In the genomic region with DNA sequence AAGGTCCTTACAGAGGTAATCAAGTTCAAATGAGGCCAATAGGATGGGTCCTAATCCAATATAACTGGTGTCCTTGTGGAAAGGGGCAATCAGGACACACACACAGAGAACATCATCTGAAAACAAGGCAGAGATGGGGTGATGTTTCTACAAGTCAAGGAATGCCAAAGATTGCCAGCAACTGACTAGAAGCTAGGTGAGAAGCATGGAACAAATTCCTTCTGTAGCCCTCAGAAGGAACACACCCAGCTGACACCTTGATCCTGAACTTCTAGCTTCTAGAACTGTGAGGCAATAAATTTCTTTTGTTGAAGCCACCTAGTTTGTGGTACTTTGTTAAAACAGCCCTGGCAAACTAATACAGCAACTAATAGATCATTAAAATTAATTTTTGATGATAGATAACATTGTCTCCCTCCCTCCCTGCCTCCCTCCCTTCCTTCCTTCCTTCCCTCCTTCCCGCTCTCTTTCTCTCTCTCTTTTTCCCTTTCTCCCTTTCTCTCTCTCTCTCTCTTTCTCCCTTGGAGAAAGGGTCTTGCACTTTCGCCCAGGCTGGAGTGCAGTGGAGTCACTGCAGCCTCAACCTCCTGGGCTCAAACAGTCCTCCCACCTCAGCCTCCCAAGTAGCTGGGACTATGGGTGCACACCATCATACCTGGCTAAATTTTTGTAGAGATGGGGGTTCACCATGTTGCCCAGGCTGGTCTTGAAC, we compare ENCODE assay signal across 29 cellular contexts. TPM values are rescaled to one million over a fixed set of nuclear protein-coding genes. Genes with fewer than 3 reads are reported as not detected.
"Had no signal": no experiment of that assay in that cellular context is flagged by ENCODE, and none has a peak within 500 bp of the region (broad histone marks: within the 10 kb centered on the region; RNA-seq: fewer than 3 reads in every experiment).

No MANE protein-coding gene starts in this region.

- ATAC-seq: left colon; left lung; lower lobe of right lung; natural killer cell treated with Interleukin-12 subunit alpha and Interleukin-12 subunit beta and Interleukin-15 and Interleukin-18, amount 100 ng/mL, for 72 hours; right lobe of liver; stimulated activated naive B cell treated with anti-CD40 and anti-IgM and Interleukin-4, amounts not matched to agents 10 μg/mL and 1 μg/mL and 100 μg/mL, for 72 hours; stimulated activated naive CD8-positive, alpha-beta T cell treated with anti-CD3 and anti-CD28 coated beads, Interleukin-15, Interleukin-2, amounts not matched to agents 100 U/mL and 50 U/mL, for 24 hours had no signal

- H3K4me1 Mint-ChIP-seq: mesothelial cell of epicardium; naive B cell; stimulated activated naive B cell treated with anti-CD40 and anti-IgM and Interleukin-4, amounts not matched to agents 10 μg/mL and 1 μg/mL and 100 μg/mL, for 72 hours had no signal

- H3K27ac Mint-ChIP-seq: mesothelial cell of epicardium; natural killer cell treated with Interleukin-12 subunit alpha and Interleukin-12 subunit beta and Interleukin-15 and Interleukin-18, amount 100 ng/mL, for 72 hours; progenitor cell of endocrine pancreas; stimulated activated naive B cell treated with anti-CD40 and anti-IgM and Interleukin-4, amounts not matched to agents 10 μg/mL and 1 μg/mL and 100 μg/mL, for 72 hours had no signal

- DNase-seq: kidney; left colon; left lung; lower lobe of right lung; mesendoderm; naive B cell; ovary; right lobe of liver; stimulated activated CD4-positive, alpha-beta T cell treated with anti-CD3 and anti-CD28 coated beads, Interleukin-1b, Interleukin-23, amount 100 ng/mL, for 48 hours; stimulated activated CD4-positive, alpha-beta T cell treated with anti-CD3 and anti-CD28 coated beads, Interleukin-2, amount 100 ng/mL, for 48 hours; stimulated activated CD4-positive, alpha-beta T cell treated with anti-CD3 and anti-CD28 coated beads, Interleukin-4, amount 100 ng/mL, for 4 hours; stimulated activated CD8-positive, alpha-beta memory T cell treated with anti-CD3 and anti-CD28 coated beads, Interleukin-4, amount 100 ng/mL, for 48 hours; stimulated activated naive B cell treated with anti-CD40 and anti-IgM and Interleukin-4, amounts not matched to agents 10 μg/mL and 1 μg/mL and 100 μg/mL, for 72 hours; stimulated activated naive CD8-positive, alpha-beta T cell treated with anti-CD3 and anti-CD28 coated beads, Interleukin-15, Interleukin-2, amounts not matched to agents 100 U/mL and 50 U/mL, for 24 hours; stomach; testis; thyroid gland; transverse colon; upper lobe of left lung had no signal

- H3K4me3 Mint-ChIP-seq: mesothelial cell of epicardium; natural killer cell treated with Interleukin-12 subunit alpha and Interleukin-12 subunit beta and Interleukin-15 and Interleukin-18, amount 100 ng/mL, for 72 hours; stimulated activated naive B cell treated with anti-CD40 and anti-IgM and Interleukin-4, amounts not matched to agents 10 μg/mL and 1 μg/mL and 100 μg/mL, for 72 hours had no signal

- H3K27me3 Mint-ChIP-seq: natural killer cell treated with Interleukin-12 subunit alpha and Interleukin-12 subunit beta and Interleukin-15 and Interleukin-18, amount 100 ng/mL, for 72 hours had no signal

- H3K36me3 ChIP-seq: left lung, lower lobe of right lung, ovary, right atrium auricular region, right lobe of liver, stomach, thyroid gland, transverse colon, upper lobe of left lung, vagina had no signal

- H3K4me3 ChIP-seq: left lung, lower lobe of right lung, ovary, right atrium auricular region, right lobe of liver, smooth muscle cell, stomach, testis, thyroid gland, transverse colon, upper lobe of left lung, vagina had no signal

- H3K4me2 ChIP-seq: smooth muscle cell had no signal

- H3K27me3 ChIP-seq: ovary, right atrium auricular region, right lobe of liver, testis, thyroid gland, upper lobe of left lung, vagina had no signal

- H3K27ac ChIP-seq: left lung, lower lobe of right lung, ovary, right atrium auricular region, right lobe of liver, stomach, testis, thyroid gland, transverse colon, upper lobe of left lung, vagina had no signal

- H3K4me1 ChIP-seq: left lung, lower lobe of right lung, right atrium auricular region, right lobe of liver, stomach, testis, thyroid gland, transverse colon, upper lobe of left lung, vagina had no signal

- FAIRE-seq: kidney had no signal

- H3K9me3 ChIP-seq: ovary, right lobe of liver, testis, thyroid gland, vagina had no signal

RNA-seq across cellular contexts. Expression of gene CD8A, which starts 10.3 kb away (rescaled TPM):
- total RNA-seq: pulmonary artery endothelial cell, renal cortical epithelial cell, skeletal muscle tissue, smooth muscle cell, urinary bladder had no signal
- polyA plus RNA-seq: smooth muscle cell had no signal
